Comparison of ENCODE assay signal across 24 cellular contexts in the genomic region with DNA sequence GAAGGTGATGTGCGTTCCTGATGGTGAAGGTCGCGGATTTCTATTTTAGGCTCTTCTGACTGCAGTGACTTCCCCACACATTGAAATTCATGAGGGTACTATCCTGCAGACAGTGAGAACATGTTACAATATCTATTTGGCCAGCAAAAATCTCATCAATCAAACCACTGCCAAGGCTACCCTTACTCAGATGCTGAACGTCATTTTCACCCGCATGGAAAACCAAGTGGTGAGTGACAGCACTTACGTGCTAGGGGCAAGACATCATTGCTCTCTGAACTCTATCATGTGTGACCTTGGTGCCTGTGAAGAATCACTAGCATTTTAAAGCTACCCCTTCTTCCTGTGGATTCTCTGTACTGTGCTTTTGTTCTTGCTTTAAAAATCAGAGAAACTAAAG. TPM values are rescaled to one million over a fixed set of nuclear protein-coding genes. Genes with fewer than 3 reads are reported as not detected.
DNase-seq lines count a peak whose midpoint lies in the region; ATAC-seq and TF ChIP-seq lines count a peak whose summit lies in the region.
"Had no signal": no experiment of that assay in that cellular context is flagged by ENCODE, and none has a peak within 500 bp of the region (broad histone marks: within the 10 kb centered on the region; RNA-seq: fewer than 3 reads in every experiment).

No MANE protein-coding gene starts in this region.

- no peaks in the 10 kb centered on the region for H3F3A ChIP-seq in MM.1S (ENCODE audit: insufficient read depth, low read length)

- ATAC-seq in left cardiac atrium (no peak), right cardiac atrium (no peak)
- ATAC-seq: GM12878 had no signal

- no peaks in the 10 kb centered on the region for H3K9me2 ChIP-seq in MM.1S (replicated peaks; ENCODE audit: insufficient read depth, low read length)

- H3K4me3 ChIP-seq in cardiac muscle cell (no peak overlapping the region), left ventricle myocardium inferior (no peak overlapping the region), right cardiac atrium (ENCODE audit: low read length) (no peak overlapping the region), MM.1S (ENCODE audit: low read length) (no peak overlapping the region)
- H3K4me3 ChIP-seq: BLaER1, GM12878 had no signal

- intact Hi-C loops in cardiac septum (cut with DNase I): no loop called here
- intact Hi-C loops in left ventricle myocardium inferior (cut with micrococcal nuclease): no loop called here
- intact Hi-C loops in left cardiac atrium (cut with DNase I): no loop called here
- intact Hi-C loops in right cardiac atrium (cut with DNase I): no loop called here

- WGBS in right cardiac atrium: 65% methylated on average over 6 of the region's 6 CpGs

- H3K4me2 ChIP-seq in MM.1S (ENCODE audit: low read depth, low read length): no peak overlapping the region
- H3K4me2 ChIP-seq: BLaER1 had no signal

- H4K20me1 ChIP-seq in MM.1S (ENCODE audit: insufficient read depth, low read length): 0 out of 2 replicates have a peak, but pooled peaks cover 3% of the 10 kb centered on the region

- no peak overlapping the region for H3K9ac ChIP-seq in MM.1S (ENCODE audit: low read length)
- H3K9ac ChIP-seq: BLaER1 had no signal

- H3K9me3 ChIP-seq in cardiac muscle cell (ENCODE audit: low read depth) (no peaks in the 10 kb centered on the region), left ventricle myocardium inferior (replicated peaks) (no peaks in the 10 kb centered on the region), right cardiac atrium (ENCODE audit: control insufficient read depth, low read length) (no peaks in the 10 kb centered on the region), MM.1S (replicated peaks; ENCODE audit: insufficient read depth, low read length) (no peaks in the 10 kb centered on the region)
- H3K9me3 ChIP-seq: BE2C, BLaER1 had no signal

- peaks cover 53% of the 10 kb centered on the region for H3K4me1 ChIP-seq in cardiac muscle cell (ENCODE audit: low read depth)
- peaks cover 51% of the 10 kb centered on the region for H3K4me1 ChIP-seq in left ventricle myocardium inferior
- peaks cover 5% of the 10 kb centered on the region for H3K4me1 ChIP-seq in right cardiac atrium (ENCODE audit: control insufficient read depth, insufficient read depth, low read length)
- H3K4me1 ChIP-seq in MM.1S (ENCODE audit: low read length): no peaks in the 10 kb centered on the region

- no peak overlapping the region for H2AFZ ChIP-seq in MM.1S (ENCODE audit: low read length)

- peaks cover 43% of the 10 kb centered on the region for H3K79me2 ChIP-seq in MM.1S (ENCODE audit: low read length)

- TF ChIP-seq CTCF in cardiac muscle cell (IDR thresholded peaks at IDR 0.05; ENCODE audit: low read depth, low read length): no peak
- no peak for TF ChIP-seq CTCF in left ventricle myocardium inferior (IDR thresholded peaks at IDR 0.05; ENCODE audit: borderline replicate concordance)
- TF ChIP-seq CTCF in MM.1S (IDR thresholded peaks at IDR 0.05; ENCODE audit: low read length): no peak

- peaks cover 5% of the 10 kb centered on the region for H3K36me3 ChIP-seq in cardiac muscle cell
- H3K36me3 ChIP-seq in left ventricle myocardium inferior: peaks cover 96% of the 10 kb centered on the region
- peaks cover 26% of the 10 kb centered on the region for H3K36me3 ChIP-seq in MM.1S (replicated peaks; ENCODE audit: insufficient read depth, low read length)

- H3K27me3 ChIP-seq in cardiac muscle cell (no peaks in the 10 kb centered on the region), left ventricle myocardium inferior (ENCODE audit: low read depth) (no peaks in the 10 kb centered on the region), right cardiac atrium (ENCODE audit: control insufficient read depth, insufficient read depth) (no peaks in the 10 kb centered on the region), MM.1S (replicated peaks; ENCODE audit: insufficient read depth, low read length) (no peaks in the 10 kb centered on the region)
- H3K27me3 ChIP-seq: BE2C, BLaER1 had no signal

- H3K27ac ChIP-seq in cardiac muscle cell (peak overlapping the region; percentile 45), left ventricle myocardium inferior (replicated peaks) (peak overlapping the region; percentile 34), right cardiac atrium (ENCODE audit: low read length) (peak overlapping the region; percentile 45), MM.1S (ENCODE audit: low read length) (no peak overlapping the region)
- H3K27ac ChIP-seq: BLaER1 had no signal

- DNase-seq in cardiac muscle cell (ENCODE audit: low read depth in 1 of 2, low spot score in 1 of 2) (peak in 1 of 2 donors; percentile 67), cardiac septum (ENCODE audit: low spot score) (no peak), left ventricle myocardium inferior (no peak), left cardiac atrium (no peak), right cardiac atrium (no peak), SW480 (ENCODE audit: low spot score) (no peak), MM.1S (no peak)
- DNase-seq: 8988T; ACHN; BE2C; C1 segment of cervical spinal cord; CD4-positive, alpha-beta memory T cell; CD4-positive, CD25-positive, alpha-beta regulatory T cell; CD8-positive, alpha-beta memory T cell; COR-L47; DMS 273 treated with DMSO at 0.1 percent for 48 hours; DMS153; DMS53; DMS79; DND-41; EL; GDM1 had no signal

RNA-seq across cellular contexts. Expression of a gene that starts 31.1 kb away (rescaled TPM):
- total RNA-seq in cardiac muscle cell: 20.5 and 20.6 TPM in 2 replicates
- 7.0 and 8.5 TPM in 2 replicates for polyA plus RNA-seq in cardiac muscle cell
- 37.0 TPM for total RNA-seq in cardiac septum
- total RNA-seq in left ventricle myocardium inferior: 45.1 TPM
- total RNA-seq in left cardiac atrium: 10 to 100 TPM; 31.8 to 36.4 TPM
- total RNA-seq in right cardiac atrium: 10 to 100 TPM; 37.3 to 44.1 (median 38.5) TPM
- 10.8 TPM for polyA plus RNA-seq in right cardiac atrium
